Comparison of ENCODE assay signal across 3 cellular contexts in genomic region chr1:16759041-16759493, GRCh38. TPM values are rescaled to one million over a fixed set of nuclear protein-coding genes. Genes with fewer than 3 reads are reported as not detected.
"Had no signal": no experiment of that assay in that cellular context is flagged by ENCODE, and none has a peak within 500 bp of the region (broad histone marks: within the 10 kb centered on the region; RNA-seq: fewer than 3 reads in every experiment).

No MANE protein-coding gene starts in this region.

RNA-seq across cellular contexts. Expression of gene RNU1-4, which starts 18.8 kb away (rescaled TPM):
- total RNA-seq: fibroblast of villous mesenchyme had no signal
- polyA plus RNA-seq: neural cell, urinary bladder had no signal
